1 cellular context compared by ENCODE assay signal in the genomic region with DNA sequence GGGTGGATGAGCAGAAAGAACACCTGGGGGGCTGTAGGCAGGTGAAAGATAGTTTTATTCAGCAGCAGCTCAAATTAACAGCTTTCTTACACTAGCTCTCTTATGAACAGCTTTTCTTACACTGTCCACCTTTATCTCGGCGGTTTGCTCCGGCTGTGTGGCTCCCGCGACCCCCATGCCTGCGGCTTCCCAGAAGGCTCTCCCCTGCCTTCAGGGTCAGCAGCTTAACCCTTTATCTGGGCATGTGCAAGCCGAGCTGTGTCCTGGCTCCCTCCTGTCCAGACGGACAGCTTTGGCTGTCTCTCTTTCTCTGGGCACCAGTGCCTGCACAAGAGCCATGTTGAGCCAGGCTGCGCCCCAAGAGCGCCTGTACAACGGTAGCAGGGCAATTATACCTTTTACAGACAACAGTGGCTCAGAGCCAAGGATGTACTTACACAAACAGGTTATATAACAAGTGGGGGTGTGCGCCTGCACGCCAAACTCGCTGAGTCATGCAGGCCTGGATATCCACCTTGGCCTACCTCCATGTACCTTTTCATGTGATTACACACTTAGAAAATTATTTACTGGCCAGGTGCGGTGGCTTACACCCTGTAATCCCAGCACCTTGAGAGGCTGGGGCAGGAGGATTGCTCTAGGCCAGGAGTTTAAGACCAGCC.
A peak's percentile ranks its signal among the peaks of the same experiment; 100 is the strongest.
TF ChIP-seq lines count a peak whose summit lies in the region.

No MANE protein-coding gene starts in this region.

TF ChIP-seq in HCT116, 20 proteins besides CTCF, POLR2A, EP300 and RAD21:
- peak; percentile 58 for TF ChIP-seq MAX (IDR thresholded peaks at IDR 0.05)
- peak; percentile 45 for TF ChIP-seq ZFX (IDR thresholded peaks at IDR 0.05)
- peak; percentile 73 for TF ChIP-seq FOSL1 (IDR thresholded peaks at IDR 0.05; ENCODE audit: low read depth)
- TF ChIP-seq EZH2phosphoT487 (IDR thresholded peaks at IDR 0.05; ENCODE audit: borderline replicate concordance) = no peak
- peak; percentile 49; the same call in 1 of the 2 replicates for TF ChIP-seq POLR2AphosphoS5 (IDR thresholded peaks at IDR 0.05; ENCODE audit: low read depth, low read length)
- TF ChIP-seq SP1 (IDR thresholded peaks at IDR 0.05; ENCODE audit: low read depth) = peak; percentile 66
- no peak for TF ChIP-seq ATF3 (IDR thresholded peaks at IDR 0.05)
- no peak for TF ChIP-seq EZH2 (IDR thresholded peaks at IDR 0.05)
- peak; percentile 55; the same call in 1 of the 2 replicates for TF ChIP-seq CEBPB (IDR thresholded peaks at IDR 0.05; ENCODE audit: low read depth)
- no peak for TF ChIP-seq TCF7L2 (IDR thresholded peaks at IDR 0.05; ENCODE audit: borderline replicate concordance, extremely low read depth, insufficient read depth, insufficient read length)
- TF ChIP-seq, protein P1, sequence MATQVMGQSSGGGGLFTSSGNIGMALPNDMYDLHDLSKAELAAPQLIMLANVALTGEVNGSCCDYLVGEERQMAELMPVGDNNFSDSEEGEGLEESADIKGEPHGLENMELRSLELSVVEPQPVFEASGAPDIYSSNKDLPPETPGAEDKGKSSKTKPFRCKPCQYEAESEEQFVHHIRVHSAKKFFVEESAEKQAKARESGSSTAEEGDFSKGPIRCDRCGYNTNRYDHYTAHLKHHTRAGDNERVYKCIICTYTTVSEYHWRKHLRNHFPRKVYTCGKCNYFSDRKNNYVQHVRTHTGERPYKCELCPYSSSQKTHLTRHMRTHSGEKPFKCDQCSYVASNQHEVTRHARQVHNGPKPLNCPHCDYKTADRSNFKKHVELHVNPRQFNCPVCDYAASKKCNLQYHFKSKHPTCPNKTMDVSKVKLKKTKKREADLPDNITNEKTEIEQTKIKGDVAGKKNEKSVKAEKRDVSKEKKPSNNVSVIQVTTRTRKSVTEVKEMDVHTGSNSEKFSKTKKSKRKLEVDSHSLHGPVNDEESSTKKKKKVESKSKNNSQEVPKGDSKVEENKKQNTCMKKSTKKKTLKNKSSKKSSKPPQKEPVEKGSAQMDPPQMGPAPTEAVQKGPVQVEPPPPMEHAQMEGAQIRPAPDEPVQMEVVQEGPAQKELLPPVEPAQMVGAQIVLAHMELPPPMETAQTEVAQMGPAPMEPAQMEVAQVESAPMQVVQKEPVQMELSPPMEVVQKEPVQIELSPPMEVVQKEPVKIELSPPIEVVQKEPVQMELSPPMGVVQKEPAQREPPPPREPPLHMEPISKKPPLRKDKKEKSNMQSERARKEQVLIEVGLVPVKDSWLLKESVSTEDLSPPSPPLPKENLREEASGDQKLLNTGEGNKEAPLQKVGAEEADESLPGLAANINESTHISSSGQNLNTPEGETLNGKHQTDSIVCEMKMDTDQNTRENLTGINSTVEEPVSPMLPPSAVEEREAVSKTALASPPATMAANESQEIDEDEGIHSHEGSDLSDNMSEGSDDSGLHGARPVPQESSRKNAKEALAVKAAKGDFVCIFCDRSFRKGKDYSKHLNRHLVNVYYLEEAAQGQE (IDR thresholded peaks at IDR 0.05; ENCODE audit: low read depth) = no peak
- no peak for TF ChIP-seq ZNF274 (IDR thresholded peaks at IDR 0.05; ENCODE audit: low read depth, low read length)
- TF ChIP-seq, protein P2, sequence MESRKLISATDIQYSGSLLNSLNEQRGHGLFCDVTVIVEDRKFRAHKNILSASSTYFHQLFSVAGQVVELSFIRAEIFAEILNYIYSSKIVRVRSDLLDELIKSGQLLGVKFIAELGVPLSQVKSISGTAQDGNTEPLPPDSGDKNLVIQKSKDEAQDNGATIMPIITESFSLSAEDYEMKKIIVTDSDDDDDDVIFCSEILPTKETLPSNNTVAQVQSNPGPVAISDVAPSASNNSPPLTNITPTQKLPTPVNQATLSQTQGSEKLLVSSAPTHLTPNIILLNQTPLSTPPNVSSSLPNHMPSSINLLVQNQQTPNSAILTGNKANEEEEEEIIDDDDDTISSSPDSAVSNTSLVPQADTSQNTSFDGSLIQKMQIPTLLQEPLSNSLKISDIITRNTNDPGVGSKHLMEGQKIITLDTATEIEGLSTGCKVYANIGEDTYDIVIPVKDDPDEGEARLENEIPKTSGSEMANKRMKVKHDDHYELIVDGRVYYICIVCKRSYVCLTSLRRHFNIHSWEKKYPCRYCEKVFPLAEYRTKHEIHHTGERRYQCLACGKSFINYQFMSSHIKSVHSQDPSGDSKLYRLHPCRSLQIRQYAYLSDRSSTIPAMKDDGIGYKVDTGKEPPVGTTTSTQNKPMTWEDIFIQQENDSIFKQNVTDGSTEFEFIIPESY (IDR thresholded peaks at IDR 0.05; ENCODE audit: extremely low read depth, insufficient replicate concordance, low read length) = no peak
- TF ChIP-seq SIN3A (IDR thresholded peaks at IDR 0.05; ENCODE audit: low read depth) = no peak
- peak; percentile 74 for TF ChIP-seq EGR1 (IDR thresholded peaks at IDR 0.05; ENCODE audit: low read depth)
- peak; percentile 75 for TF ChIP-seq JUND (IDR thresholded peaks at IDR 0.05)
- peak; percentile 84 for TF ChIP-seq CBX3 (IDR thresholded peaks at IDR 0.05; ENCODE audit: low read depth)
- TF ChIP-seq SRF (IDR thresholded peaks at IDR 0.05; ENCODE audit: low read depth) = no peak
- TF ChIP-seq YY1 (IDR thresholded peaks at IDR 0.05; ENCODE audit: extremely low read depth, insufficient replicate concordance, low read depth, low read length) = peak; percentile 5
- no peak for TF ChIP-seq ELF1 (IDR thresholded peaks at IDR 0.05; ENCODE audit: borderline replicate concordance, low read depth)
TF ChIP-seq in HCT116: peak in this region for 10.
